In genomic region chrX:276588-277171, GRCh38 we compare ENCODE assay signal across 8 cellular contexts. TPM values are rescaled to one million over a fixed set of nuclear protein-coding genes. Genes with fewer than 3 reads are reported as not detected.
DNase-seq lines count a peak whose midpoint lies in the region; TF ChIP-seq lines count a peak whose summit lies in the region.

No MANE protein-coding gene starts in this region.

- H3K4me3 ChIP-seq in HAP-1 = peak overlapping the region; percentile 61
- peak overlapping the region; percentile 52 to 74 (median 62) for H3K4me3 ChIP-seq in Peyer's patch
- peak overlapping the region; percentile 54 for H3K4me3 ChIP-seq in ectodermal cell (ENCODE audit: insufficient read depth, low read depth, low read length)
- H3K4me3 ChIP-seq in uterus = peak overlapping the region; percentile 22 to 23

- H3K27ac Mint-ChIP-seq in Calu3 (ENCODE audit: unreplicated experiment) (peak overlapping the region; percentile 36), mesothelial cell of epicardium (no peak overlapping the region)

- H3K36me3 ChIP-seq in HAP-1 (replicated peaks) = peaks cover 5% of the 10 kb centered on the region
- no peaks in the 10 kb centered on the region for H3K36me3 ChIP-seq in Peyer's patch
- no peaks in the 10 kb centered on the region for H3K36me3 ChIP-seq in ectodermal cell (ENCODE audit: control insufficient read depth, insufficient read depth, low read length)
- H3K36me3 ChIP-seq in uterus = no peaks in the 10 kb centered on the region

- no peaks in the 10 kb centered on the region for H3K27me3 ChIP-seq in HAP-1 (ENCODE audit: low read depth)
- H3K27me3 ChIP-seq in Peyer's patch = no peaks in the 10 kb centered on the region
- peaks cover 9% of the 10 kb centered on the region for H3K27me3 ChIP-seq in ectodermal cell (ENCODE audit: control insufficient read depth, insufficient read depth, low read length, poor library complexity, severe bottlenecking)
- H3K27me3 ChIP-seq in uterus = peaks cover 0 to 13% of the 10 kb centered on the region in 2 donors

- H3K36me3 Mint-ChIP-seq in Calu3 (ENCODE audit: insufficient read depth, unreplicated experiment) (peaks cover 13% of the 10 kb centered on the region), mesothelial cell of epicardium (no peaks in the 10 kb centered on the region)

- WGBS in ectodermal cell, 2 experiments = 4% methylated on average over 47 of the region's 47 CpGs

- H3K4me3 Mint-ChIP-seq in Calu3 (ENCODE audit: low read depth, unreplicated experiment) (peak overlapping the region; percentile 70), mesothelial cell of epicardium (peak overlapping the region; percentile 62)

- CTCF ChIA-PET in Calu3 (lab: Charles Lee) = no interaction called here

- TF ChIP-seq POLR2A in Peyer's patch (IDR thresholded peaks at IDR 0.05) (no peak), uterus (IDR thresholded peaks at IDR 0.05) (no peak)

- H3K4me1 ChIP-seq in HAP-1 (peaks cover 11% of the 10 kb centered on the region), Peyer's patch (peaks cover 0 to 27% (median 11%) of the 10 kb centered on the region in 4 donors), ectodermal cell (ENCODE audit: control insufficient read depth, insufficient read depth, low read length) (peaks cover 12% of the 10 kb centered on the region), uterus (peaks cover 4 to 10% of the 10 kb centered on the region in 2 donors)

- TF ChIP-seq CTCF in Calu3 (IDR thresholded peaks at IDR 0.05; ENCODE audit: unreplicated experiment) (no peak), Peyer's patch (IDR thresholded peaks at IDR 0.05) (no peak), mesothelial cell of epicardium (IDR thresholded peaks at IDR 0.05; ENCODE audit: unreplicated experiment) (no peak), uterus (IDR thresholded peaks at IDR 0.05) (no peak)

- H3K9me3 Mint-ChIP-seq in Calu3 (ENCODE audit: low read depth, unreplicated experiment) = no peaks in the 10 kb centered on the region
- H3K9me3 Mint-ChIP-seq in mesothelial cell of epicardium = no peaks in the 10 kb centered on the region

- H3K9me3 ChIP-seq in HAP-1 = no peaks in the 10 kb centered on the region
- H3K9me3 ChIP-seq in Peyer's patch = no peaks in the 10 kb centered on the region
- H3K9me3 ChIP-seq in ectodermal cell (ENCODE audit: control insufficient read depth, low read length) = no peaks in the 10 kb centered on the region
- H3K9me3 ChIP-seq in uterus = no peaks in the 10 kb centered on the region

- H3K27me3 Mint-ChIP-seq in Calu3 (ENCODE audit: unreplicated experiment) (no peaks in the 10 kb centered on the region), mesothelial cell of epicardium (ENCODE audit: low read depth) (peaks cover 23% of the 10 kb centered on the region)

- H3K4me1 Mint-ChIP-seq in Calu3 (ENCODE audit: low read depth, unreplicated experiment) (peaks cover 13% of the 10 kb centered on the region), mesothelial cell of epicardium (peaks cover 21% of the 10 kb centered on the region)

- in situ Hi-C loops in HAP-1 (cut with MboI; ENCODE audit: low sequenced_read_pairs) = loop anchor here (5.0 kb wide), 1 partner anchor 41 kb away; the partner anchor contains the start of gene GTPBP6

- intact Hi-C loops in Calu3 (cut with micrococcal nuclease; ENCODE audit: unreplicated experiment) (no loop called here), uterus (cut with DNase I; ENCODE audit: low total_unique reads) (no loop called here)

- H3K27ac ChIP-seq in Peyer's patch (peak overlapping the region in 3 of 4 donors; percentile 31 to 76 (median 38)), ectodermal cell (ENCODE audit: insufficient read depth, low read depth, low read length, poor library complexity, severe bottlenecking) (no peak overlapping the region), uterus (no peak overlapping the region)

- no TSS peak for BruUV-seq in Calu3 (replicated peaks; lab: Mats Ljungman, UMichigan)

- peak; percentile 58 for DNase-seq in Calu3
- DNase-seq in HAP-1 (ENCODE audit: low spot score in 2 of 2) = peak in 1 of 2 experiments; percentile 39
- DNase-seq in Peyer's patch = peak in 2 of 3 donors; percentile 69 to 74
- peak in 1 of 2 experiments; percentile 23 for DNase-seq in mesothelial cell of epicardium (ENCODE audit: low spot score in 2 of 2, unreplicated experiment in 2 of 2)
- no peak for DNase-seq in uterus
- DNase-seq in activated gamma-delta T cell (lab: John Stamatoyannopoulos, UW) = no peak
- DNase-seq in MV-4-11 (lab: John Stamatoyannopoulos, UW) = no peak

RNA-seq across cellular contexts. Expression of gene PLCXD1, which starts 4.5 kb away (rescaled TPM):
- total RNA-seq in Calu3 (2022) (19.1 and 23.2 TPM in 2 replicates), Peyer's patch (10 to 100 TPM; 12.7 to 73.4 (median 18.9) TPM), mesothelial cell of epicardium (34.6 to 37.4 TPM (median 35.0 TPM) in 3 replicates), uterus (10 to 100 TPM in 2 of 4 donors, 1 to 10 TPM in 2; 2.8 to 19.5 (median 8.1) TPM)
- polyA plus RNA-seq in ectodermal cell (2013, experiment 1 of 4) = 100 TPM
- 113 TPM for polyA plus RNA-seq in ectodermal cell (2013, experiment 2 of 4)
- 68.0 TPM for polyA plus RNA-seq in ectodermal cell (2013, experiment 3 of 4)
- polyA plus RNA-seq in ectodermal cell (2013, experiment 4 of 4) = 81.9 TPM

RNA-seq across cellular contexts. Expression of gene GTPBP6, which starts 41.9 kb away (rescaled TPM):
- total RNA-seq in Calu3 (2022) (30.2 and 32.9 TPM in 2 replicates), Peyer's patch (10 to 100 TPM; 17.9 to 38.5 (median 30.8) TPM), mesothelial cell of epicardium (65.6 to 67.1 TPM (median 66.7 TPM) in 3 replicates), uterus (10 to 100 TPM; 26.2 to 65.3 (median 35.7) TPM)
- 62.0 TPM for polyA plus RNA-seq in ectodermal cell (2013, experiment 1 of 4)
- 55.6 TPM for polyA plus RNA-seq in ectodermal cell (2013, experiment 2 of 4)
- polyA plus RNA-seq in ectodermal cell (2013, experiment 3 of 4) = 46.2 TPM
- 42.8 TPM for polyA plus RNA-seq in ectodermal cell (2013, experiment 4 of 4)

Comparison
In these comparisons a context has a peak if more than half of its experiments do, and no peak if none do; other contexts are left out.
1. DNase-seq: peak in Calu3 (single experiment) and Peyer's patch (2 of 3); none in uterus (0 of 2), activated gamma-delta T cell (single experiment) and MV-4-11 (single experiment).
2. H3K27ac ChIP-seq: peak in Peyer's patch (3 of 4); none in ectodermal cell (single experiment) and uterus (0 of 2).
3. Peak in every context shown above with its lines, with median percentiles within 50 percentile points of each other: H3K4me3 ChIP-seq.